Comparison of ENCODE assay signal across 19 cellular contexts in the genomic region with DNA sequence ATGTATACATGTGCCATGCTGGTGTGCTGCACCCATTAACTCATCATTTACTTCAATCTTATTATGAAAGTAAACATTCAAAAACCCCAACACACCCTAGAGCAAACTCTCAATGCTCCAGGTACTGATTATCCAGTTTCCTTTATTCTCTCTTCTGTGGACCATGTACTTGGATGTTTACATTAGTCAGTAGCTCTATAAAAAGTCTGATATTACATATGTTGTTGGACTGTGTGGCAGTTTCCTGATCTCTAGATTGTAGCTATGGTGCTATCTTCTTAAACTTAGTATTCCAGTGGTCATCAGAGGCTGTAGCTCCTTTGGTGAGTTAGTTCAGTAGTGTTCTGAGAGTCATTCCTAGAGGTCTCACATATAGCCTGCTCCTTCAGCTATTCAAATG. TPM values are rescaled to one million over a fixed set of nuclear protein-coding genes. Genes with fewer than 3 reads are reported as not detected.
DNase-seq lines count a peak whose midpoint lies in the region; ATAC-seq and TF ChIP-seq lines count a peak whose summit lies in the region.
"Had no signal": no experiment of that assay in that cellular context is flagged by ENCODE, and none has a peak within 500 bp of the region (broad histone marks: within the 10 kb centered on the region; RNA-seq: fewer than 3 reads in every experiment).

No MANE protein-coding gene starts in this region.

- H3K4me1 ChIP-seq in HEK293 (ENCODE audit: control insufficient read depth, insufficient read depth, low read length) = no peaks in the 10 kb centered on the region
- peaks cover 6% of the 10 kb centered on the region for H3K4me1 ChIP-seq in mucosa of descending colon (ENCODE audit: low read depth)
- H3K4me1 ChIP-seq: Caco-2 had no signal

- no peak for TF ChIP-seq CTCF in HEK293 (tag by site-specific recombination; IDR thresholded peaks at IDR 0.05)
- no peak for TF ChIP-seq CTCF in mucosa of descending colon (IDR thresholded peaks at IDR 0.05)

- H3K27ac ChIP-seq in HEK293 (ENCODE audit: extremely low read depth, low read depth, low read length) = no peak overlapping the region

- H3K4me3 ChIP-seq in HEK293 (ENCODE audit: low read depth, low read length) (no peak overlapping the region), mucosa of descending colon (no peak overlapping the region)
- H3K4me3 ChIP-seq: MG63 had no signal

- CTCF ChIA-PET in HEK293 (lab: Yijun Ruan, JAX) = interaction anchor here (0.6 to 33.6 kb wide), 11 partner anchors 11 to 587 kb away, joined by 3 to 924 read pairs (median 4); no protein-coding TSS in a partner anchor

- H3K36me3 ChIP-seq in HEK293 (ENCODE audit: control insufficient read depth in 2 of 2, insufficient read depth in 1 of 2, low read length in 2 of 2) (no peaks in the 10 kb centered on the region), mucosa of descending colon (ENCODE audit: low read depth) (no peaks in the 10 kb centered on the region)
- H3K36me3 ChIP-seq: MG63 had no signal

- POLR2A ChIA-PET in HEK293 (lab: Yijun Ruan, JAX) = no interaction called here

- ATAC-seq in mucosa of descending colon (peak; percentile 73), GM19351 (IDR thresholded peaks at IDR 0.05; ENCODE audit: unreplicated experiment) (no peak)
- ATAC-seq: Right ventricle myocardium inferior had no signal

- peak; percentile 47 for DNase-seq in DMS53 (lab: John Stamatoyannopoulos, UW)
- DNase-seq in NCI-H748 (lab: John Stamatoyannopoulos, UW; ENCODE audit: unreplicated experiment) = peak; percentile 51
- no peak for DNase-seq in mucosa of descending colon
- DNase-seq in dedifferentiated amniotic fluid mesenchymal stem cell (ENCODE audit: extremely low spot score) = no peak
- no peak for DNase-seq in CD1c-positive myeloid dendritic cell (ENCODE audit: extremely low spot score)
- DNase-seq: Caco-2; CD4-positive, alpha-beta memory T cell; DMS 273 treated with DMSO at 0.1 percent for 48 hours; EL; GF-D8; Karpas-422; MG63; NCI-H1048 had no signal

- intact Hi-C loops in mucosa of descending colon (cut with DNase I, micrococcal nuclease) = no loop called here

- H3K9me3 ChIP-seq in HEK293 (ENCODE audit: control insufficient read depth, insufficient read depth, low read depth, low read length) = no peaks in the 10 kb centered on the region
- H3K9me3 ChIP-seq in mucosa of descending colon = no peaks in the 10 kb centered on the region
- H3K9me3 ChIP-seq: Caco-2, MG63 had no signal

TF ChIP-seq in HEK293, 187 proteins besides CTCF, POLR2A, EP300 and RAD21:
- TF ChIP-seq, protein P1, sequence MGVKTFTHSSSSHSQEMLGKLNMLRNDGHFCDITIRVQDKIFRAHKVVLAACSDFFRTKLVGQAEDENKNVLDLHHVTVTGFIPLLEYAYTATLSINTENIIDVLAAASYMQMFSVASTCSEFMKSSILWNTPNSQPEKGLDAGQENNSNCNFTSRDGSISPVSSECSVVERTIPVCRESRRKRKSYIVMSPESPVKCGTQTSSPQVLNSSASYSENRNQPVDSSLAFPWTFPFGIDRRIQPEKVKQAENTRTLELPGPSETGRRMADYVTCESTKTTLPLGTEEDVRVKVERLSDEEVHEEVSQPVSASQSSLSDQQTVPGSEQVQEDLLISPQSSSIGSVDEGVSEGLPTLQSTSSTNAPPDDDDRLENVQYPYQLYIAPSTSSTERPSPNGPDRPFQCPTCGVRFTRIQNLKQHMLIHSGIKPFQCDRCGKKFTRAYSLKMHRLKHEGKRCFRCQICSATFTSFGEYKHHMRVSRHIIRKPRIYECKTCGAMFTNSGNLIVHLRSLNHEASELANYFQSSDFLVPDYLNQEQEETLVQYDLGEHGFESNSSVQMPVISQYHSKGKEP (tag by site-specific recombination; IDR thresholded peaks at IDR 0.05) = 0 out of 2 replicates have a peak, but pooled peaks have one; percentile 48
- no peak for TF ChIP-seq ZNF544 (tag by site-specific recombination; IDR thresholded peaks at IDR 0.05)
TF ChIP-seq in HEK293: peak in this region for 1.

RNA-seq across cellular contexts. Expression of a gene that starts 25.1 kb away (rescaled TPM):
- 100 to 1,000 TPM in 1 of 3 donors, 10 to 100 TPM in 1, 1 to 10 TPM in 1; 8.0 to 201 (median 61.8) TPM for total RNA-seq in mucosa of descending colon

RNA-seq across cellular contexts. Expression of a gene that starts 29.2 kb away (rescaled TPM):
- total RNA-seq in mucosa of descending colon = not detected
- total RNA-seq: Caco-2, H4, NCI-H460, SK-MEL-5 had no signal

RNA-seq across cellular contexts. Expression of a gene that starts 53.4 kb away (rescaled TPM):
- total RNA-seq in mucosa of descending colon = 10 to 100 TPM in 2 of 3 donors, 1 to 10 TPM in 1; 7.1 to 21.2 (median 20.1) TPM
- total RNA-seq: Caco-2, NCI-H460, SK-MEL-5 had no signal

RNA-seq across cellular contexts. Expression of a gene that starts 59.7 kb away (rescaled TPM):
- total RNA-seq in mucosa of descending colon = 10 to 100 TPM in 2 of 3 donors, 1 to 10 TPM in 1; 3.5 to 15.0 (median 10.4) TPM

Comparison
In these comparisons a context has a peak if more than half of its experiments do, and no peak if none do; other contexts are left out.
1. DNase-seq: peak in DMS53 (single experiment) and NCI-H748 (single experiment); none in mucosa of descending colon (0 of 3), dedifferentiated amniotic fluid mesenchymal stem cell (single experiment) and CD1c-positive myeloid dendritic cell (single experiment).